ENCODE assay signal across 26 cellular contexts in genomic region chr17:4643676-4644075, GRCh38. TPM values are rescaled to one million over a fixed set of nuclear protein-coding genes. Genes with fewer than 3 reads are reported as not detected.
DNase-seq lines count a peak whose midpoint lies in the region; ATAC-seq and TF ChIP-seq lines count a peak whose summit lies in the region.
"Had no signal": no experiment of that assay in that cellular context is flagged by ENCODE, and none has a peak within 500 bp of the region (broad histone marks: within the 10 kb centered on the region; RNA-seq: fewer than 3 reads in every experiment).

No MANE protein-coding gene starts in this region.

- H3K4me1 ChIP-seq in colonic mucosa (peaks cover under 1% of the 10 kb centered on the region), gastrocnemius medialis (no peaks in the 10 kb centered on the region)
- H3K4me1 ChIP-seq: SJSA1 had no signal

- no peak for TF ChIP-seq CTCF in colonic mucosa (IDR thresholded peaks at IDR 0.05)
- TF ChIP-seq CTCF in gastrocnemius medialis (IDR thresholded peaks at IDR 0.05 in 4 of 5, conservative IDR thresholded peaks at IDR 0.05 in 1 of 5) = no peak

- ATAC-seq in gastrocnemius medialis = no peak
- ATAC-seq: GM12878 had no signal

- peaks cover 19% of the 10 kb centered on the region for H3K27me3 ChIP-seq in colonic mucosa
- peaks cover 44 to 57% (median 51%) of the 10 kb centered on the region in 3 donors for H3K27me3 ChIP-seq in gastrocnemius medialis

- DNase-seq in NCI-H748 (lab: John Stamatoyannopoulos, UW; ENCODE audit: unreplicated experiment) (peak; percentile 40), NCI-H748 treated with DMSO at 0.1 percent for 48 hours (lab: John Stamatoyannopoulos, UW) (no peak), colonic mucosa (peak; percentile 51), mucosa of gallbladder (ENCODE audit: low spot score) (peak; percentile 34), gastrocnemius medialis (no peak), anterior cingulate cortex (lab: John Stamatoyannopoulos, UW) (no peak)
- DNase-seq in activated naive CD4-positive, alpha-beta T cell (lab: John Stamatoyannopoulos, UW) = no peak
- DNase-seq: 8988T; CD4-positive, alpha-beta memory T cell; DND-41; HFFc6; IMR-90; Karpas-422; MV-4-11; NCI-H1105 treated with DMSO at 0.1 percent for 48 hours; NCI-H1694 treated with DMSO at 0.1 percent for 48 hours; NCI-H2107; NCI-H226; NCI-H510A treated with DMSO at 0.1 percent for 48 hours; Peyer's patch had no signal

- H3K27ac ChIP-seq in colonic mucosa = no peak overlapping the region
- no peak overlapping the region for H3K27ac ChIP-seq in gastrocnemius medialis
- H3K27ac ChIP-seq: BLaER1 treated with 17β-estradiol and CSF1 and Interleukin-3, amounts not matched to agents 10 nM and 100 nM; Peyer's patch; SJSA1 had no signal

- no peak overlapping the region for H3K4me3 ChIP-seq in colonic mucosa
- H3K4me3 ChIP-seq in gastrocnemius medialis = no peak overlapping the region
- H3K4me3 ChIP-seq: BLaER1 treated with 17β-estradiol and CSF1 and Interleukin-3, amounts not matched to agents 10 nM and 100 nM; GM12878; Peyer's patch; SJSA1 had no signal

- intact Hi-C loops in colonic mucosa (cut with DNase I) = no loop called here
- intact Hi-C loops in gastrocnemius medialis (cut with DNase I; ENCODE audit: low total_unique reads) = no loop called here

- H3K9ac ChIP-seq in colonic mucosa (ENCODE audit: low read depth in 2 of 2, low read length in 2 of 2) = no peak overlapping the region
- H3K9ac ChIP-seq: BLaER1 treated with 17β-estradiol and CSF1 and Interleukin-3, amounts not matched to agents 10 nM and 100 nM had no signal

- H3K36me3 ChIP-seq in colonic mucosa (no peaks in the 10 kb centered on the region), gastrocnemius medialis (no peaks in the 10 kb centered on the region)
- H3K36me3 ChIP-seq: BLaER1 treated with 17β-estradiol and CSF1 and Interleukin-3, amounts not matched to agents 10 nM and 100 nM; Peyer's patch; SJSA1 had no signal

- no peak for TF ChIP-seq POLR2A in gastrocnemius medialis (IDR thresholded peaks at IDR 0.05)

- in situ Hi-C loops in gastrocnemius medialis (cut with MboI; ENCODE audit: low sequenced_read_pairs in 4 of 4) = loop anchor here in 2 of 4 donors (25.0 kb wide), 1 partner anchor 206 kb away; the partner anchor contains the start of gene SPNS3 (in 2 of the 2)

- H3K9me3 ChIP-seq in colonic mucosa (no peaks in the 10 kb centered on the region), gastrocnemius medialis (no peaks in the 10 kb centered on the region)
- H3K9me3 ChIP-seq: Peyer's patch, SJSA1 had no signal

RNA-seq across cellular contexts. Expression of gene ALOX15, which starts 2.2 kb away (rescaled TPM):
- total RNA-seq in colonic mucosa (under 1 TPM in 1 of 2 donors, not detected in 1; 0.13 TPM), mucosa of gallbladder (0.49 TPM), gastrocnemius medialis (not detected)
- total RNA-seq: HFFc6, HT1080, IMR-90, M059J, Peyer's patch, SJSA1 had no signal

RNA-seq across cellular contexts. Expression of gene SMTNL2, which starts 59.3 kb away (rescaled TPM):
- total RNA-seq in colonic mucosa (under 1 TPM in 1 of 2 donors, not detected in 1; 0.27 TPM), mucosa of gallbladder (2.4 TPM), gastrocnemius medialis (100 to 1,000 TPM; 110 to 588 (median 420) TPM)
- total RNA-seq: CD4-positive, alpha-beta memory T cell; GM12878; HFFc6; HT1080; IMR-90; M059J; OCI-LY7; SJSA1 had no signal

Comparison
In these comparisons a context has a peak if more than half of its experiments do, and no peak if none do; other contexts are left out.
1. DNase-seq: peak in NCI-H748 (single experiment), colonic mucosa (single experiment) and mucosa of gallbladder (single experiment); none in NCI-H748 treated with DMSO at 0.1 percent for 48 hours (single experiment), activated naive CD4-positive, alpha-beta T cell (0 of 4), gastrocnemius medialis (0 of 2) and anterior cingulate cortex (0 of 58).
2. RNA of gene SMTNL2, which starts 59.3 kb away (total RNA-seq): 110 to 588 TPM in gastrocnemius medialis; 2.4 TPM in mucosa of gallbladder (single experiment) and 0.27 TPM in colonic mucosa; every median in the first group is over 10 times any median in the second.